Comparison of ENCODE assay signal across 8 cellular contexts in the genomic region with DNA sequence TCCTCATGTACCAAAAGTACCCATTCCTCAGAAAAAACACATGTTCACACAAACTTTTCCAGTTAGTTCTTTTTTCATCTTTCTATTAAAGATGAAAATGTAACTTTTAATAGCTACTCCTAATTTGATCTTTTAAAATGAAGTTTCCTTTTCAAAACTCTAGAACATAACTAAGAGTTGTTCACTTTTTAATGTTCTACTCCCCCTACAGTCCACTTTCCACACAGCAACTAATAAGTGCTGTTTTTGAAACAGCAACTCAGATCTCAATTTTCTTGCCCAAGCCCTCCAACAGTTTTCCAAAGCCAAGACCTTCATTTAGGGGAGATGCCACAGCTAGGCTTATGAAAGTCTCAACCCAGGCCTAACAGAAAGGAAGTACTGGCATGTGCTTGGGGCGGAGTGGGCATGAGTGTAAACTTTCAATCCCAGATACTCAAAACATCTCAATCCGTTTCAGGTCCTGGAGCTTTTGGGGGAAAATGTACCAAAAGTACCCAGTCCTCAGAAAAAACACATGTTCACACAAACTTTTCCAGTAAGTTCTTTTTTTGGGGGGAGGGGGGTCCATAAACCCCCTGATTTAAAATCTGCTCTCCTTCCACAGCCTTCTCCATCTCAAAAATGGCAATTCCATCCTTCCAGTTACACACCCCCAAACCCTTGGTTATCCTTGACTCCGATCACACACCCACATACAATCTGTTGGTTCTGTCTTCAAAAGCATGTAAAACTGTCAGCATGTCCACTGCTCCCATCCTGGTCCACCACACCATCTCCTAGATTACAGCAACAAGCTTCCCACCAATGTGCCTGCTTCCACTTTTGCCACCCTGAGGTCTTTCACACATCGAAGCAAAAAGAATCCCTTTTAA. TPM values are rescaled to one million over a fixed set of nuclear protein-coding genes. Genes with fewer than 3 reads are reported as not detected.
A peak's percentile ranks its signal among the peaks of the same experiment; 100 is the strongest.
DNase-seq lines count a peak whose midpoint lies in the region; ATAC-seq and TF ChIP-seq lines count a peak whose summit lies in the region.

No MANE protein-coding gene starts in this region.

- H2AFZ ChIP-seq in fibroblast of lung (ENCODE audit: low read length) = no peak overlapping the region

- no peaks in the 10 kb centered on the region for H3K9me3 Mint-ChIP-seq in progenitor cell of endocrine pancreas (ENCODE audit: low read depth)

- TF ChIP-seq CTCF in fibroblast of lung (conservative IDR thresholded peaks at IDR 0.05 in 1 of 2, IDR thresholded peaks at IDR 0.05 in 1 of 2; ENCODE audit: low read depth in 1 of 2, low read length in 2 of 2) (peak; percentile 50 to 71), progenitor cell of endocrine pancreas (IDR thresholded peaks at IDR 0.05; ENCODE audit: unreplicated experiment) (peak; percentile 72)

- H3K27ac ChIP-seq in fibroblast of lung (ENCODE audit: insufficient read depth, low read length) = no peak overlapping the region

- peak overlapping the region; percentile 81 for H3K4me2 ChIP-seq in fibroblast of lung (ENCODE audit: extremely low read depth, insufficient read depth, low read length)

- DNase-seq in activated gamma-delta T cell treated with Interleukin-2 at 50 U/mL for 16 hours (peak; percentile 34), activated gamma-delta T cell (lab: John Stamatoyannopoulos, UW) (no peak), LHCN-M2 (ENCODE audit: low read depth) (peak; percentile 42), T-helper 17 cell (no peak), fibroblast of lung (ENCODE audit: low read depth in 2 of 2) (peak; percentile 32 to 63), progenitor cell of endocrine pancreas (ENCODE audit: low spot score, unreplicated experiment) (no peak)
- DNase-seq in activated CD4-positive, CD25-positive, alpha-beta regulatory T cell (lab: John Stamatoyannopoulos, UW) = no peak

- H3K79me2 ChIP-seq in fibroblast of lung (ENCODE audit: control insufficient read depth, insufficient read depth, low read length) = peaks cover 64% of the 10 kb centered on the region

- ATAC-seq in T-helper 17 cell (no peak), GM18870 (IDR thresholded peaks at IDR 0.05; ENCODE audit: unreplicated experiment) (no peak)

- H3K36me3 ChIP-seq in fibroblast of lung (ENCODE audit: control insufficient read depth, insufficient read depth, low read length) = peaks cover 2% of the 10 kb centered on the region

- H3K27ac Mint-ChIP-seq in T-helper 17 cell (peak overlapping the region; percentile 95), progenitor cell of endocrine pancreas (no peak overlapping the region)

- H3K4me1 ChIP-seq in fibroblast of lung (ENCODE audit: control insufficient read depth, extremely low read depth, insufficient read depth, low read length) = peaks cover 12% of the 10 kb centered on the region

- H3K4me1 Mint-ChIP-seq in T-helper 17 cell (peaks cover 53% of the 10 kb centered on the region), progenitor cell of endocrine pancreas (ENCODE audit: low read depth) (peaks cover 33% of the 10 kb centered on the region)

- no peak overlapping the region for H3K9ac ChIP-seq in fibroblast of lung (ENCODE audit: insufficient read depth, low read length)

- H3K4me3 Mint-ChIP-seq in T-helper 17 cell (peak overlapping the region; percentile 81), progenitor cell of endocrine pancreas (ENCODE audit: low read depth) (peak overlapping the region; percentile 92)

- H3K27me3 ChIP-seq in fibroblast of lung (ENCODE audit: control insufficient read depth, insufficient read depth, low read length) = no peaks in the 10 kb centered on the region

- H3K9me3 ChIP-seq in T-helper 17 cell (ENCODE audit: control insufficient read depth, low read length, poor library complexity, severe bottlenecking) (no peaks in the 10 kb centered on the region), fibroblast of lung (ENCODE audit: control insufficient read depth, insufficient read depth, low read depth, low read length) (no peaks in the 10 kb centered on the region)

- H3K4me3 ChIP-seq in fibroblast of lung (replicated peaks in 1 of 4; ENCODE audit: control extremely low read depth in 1 of 4, insufficient read depth in 1 of 4, low read depth in 3 of 4, low read length in 4 of 4) = peak overlapping the region in 2 of 4 experiments; percentile 69 to 90

- H3K36me3 Mint-ChIP-seq in T-helper 17 cell (ENCODE audit: low read depth) (peaks cover 3% of the 10 kb centered on the region), progenitor cell of endocrine pancreas (ENCODE audit: insufficient read depth) (peaks cover 5% of the 10 kb centered on the region)

- no peaks in the 10 kb centered on the region for H4K20me1 ChIP-seq in fibroblast of lung (ENCODE audit: control insufficient read depth, extremely low read depth, insufficient read depth, low read length)

- H3K27me3 Mint-ChIP-seq in T-helper 17 cell (no peaks in the 10 kb centered on the region), progenitor cell of endocrine pancreas (peaks cover 1% of the 10 kb centered on the region)

RNA-seq across cellular contexts. Expression of a gene that starts 2.0 kb away (rescaled TPM):
- total RNA-seq in LHCN-M2 (2014; rRNA removed) (68.2 and 80.9 TPM in 2 replicates), T-helper 17 cell (100 to 1,000 TPM; 255 to 264 TPM), fibroblast of lung (127 and 137 TPM in 2 replicates), progenitor cell of endocrine pancreas (250 and 271 TPM in 2 replicates)
- 180 TPM for polyA plus RNA-seq in LHCN-M2 (2012)
- polyA plus RNA-seq in fibroblast of lung = 177 and 320 TPM in 2 replicates
- 183 and 284 TPM in 2 replicates for polyA plus RNA-seq in fibroblast of lung (2012)
- polyA minus RNA-seq in fibroblast of lung (ENCODE audit: low replicate concordance) = 591 and 953 TPM in 2 replicates

RNA-seq across cellular contexts. Expression of a gene that starts 10.2 kb away (rescaled TPM):
- total RNA-seq in LHCN-M2 (2014; rRNA removed) = 0.86 and 1.2 TPM in 2 replicates
- 0.38 TPM for polyA plus RNA-seq in LHCN-M2 (2012)
- total RNA-seq in T-helper 17 cell = 10 to 100 TPM; 47.5 to 55.5 TPM
- 8.5 and 12.2 TPM in 2 replicates for total RNA-seq in fibroblast of lung
- 7.5 and 7.7 TPM in 2 replicates for polyA plus RNA-seq in fibroblast of lung
- 9.8 and 11.9 TPM in 2 replicates for polyA plus RNA-seq in fibroblast of lung (2012)
- polyA minus RNA-seq in fibroblast of lung (ENCODE audit: low replicate concordance) = 22.3 and 50.9 TPM in 2 replicates
- 80.7 and 90.7 TPM in 2 replicates for total RNA-seq in progenitor cell of endocrine pancreas

Comparison
In these comparisons a context has a peak if more than half of its experiments do, and no peak if none do; other contexts are left out.
1. DNase-seq: peak in activated gamma-delta T cell treated with Interleukin-2 at 50 U/mL for 16 hours (single experiment), LHCN-M2 (single experiment) and fibroblast of lung (2 of 2); none in activated gamma-delta T cell (single experiment), T-helper 17 cell (0 of 3), progenitor cell of endocrine pancreas (single experiment) and activated CD4-positive, CD25-positive, alpha-beta regulatory T cell (0 of 4).